ENCODE assay signal across 1 cellular context in the genomic region with DNA sequence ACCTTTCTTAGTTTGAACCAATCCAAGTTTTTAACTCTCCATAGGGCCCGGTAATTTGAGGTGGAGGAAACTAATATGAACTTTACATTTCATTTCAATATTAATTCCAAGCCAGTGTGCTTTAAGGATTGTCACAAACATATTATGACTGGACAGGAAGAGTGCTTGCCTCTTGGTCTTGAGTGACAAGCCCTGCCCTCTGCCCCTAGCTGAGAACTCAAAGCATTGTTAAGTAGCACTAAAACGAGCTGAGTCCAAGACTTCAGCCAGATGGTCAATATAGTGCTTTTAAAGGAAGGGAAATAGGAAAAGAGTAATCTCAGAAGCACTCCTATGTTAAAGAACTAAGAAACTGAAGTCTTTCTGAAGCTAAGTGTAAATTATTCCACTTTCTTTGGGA.
TF ChIP-seq lines count a peak whose summit lies in the region.

No MANE protein-coding gene starts in this region.

TF ChIP-seq in HEK293T, 16 proteins besides CTCF, POLR2A, EP300 and RAD21 (continued from another document):
- TF ChIP-seq BHLHE40 (IDR thresholded peaks at IDR 0.05; ENCODE audit: borderline replicate concordance) (no peak), FOXK2 (IDR thresholded peaks at IDR 0.05) (no peak)
